In genomic region chr1:208159542-208160258, GRCh38 we compare ENCODE assay signal across 10 cellular contexts.
DNase-seq lines count a peak whose midpoint lies in the region; ATAC-seq, FAIRE-seq and TF ChIP-seq lines count a peak whose summit lies in the region.
"Had no signal": no experiment of that assay in that cellular context is flagged by ENCODE, and none has a peak within 500 bp of the region (broad histone marks: within the 10 kb centered on the region; RNA-seq: fewer than 3 reads in every experiment).

No MANE protein-coding gene starts in this region.

- ATAC-seq in GM21825 (IDR thresholded peaks at IDR 0.05; ENCODE audit: unreplicated experiment): no peak
- ATAC-seq in foreskin keratinocyte: no peak
- ATAC-seq in GM18858 (IDR thresholded peaks at IDR 0.05; ENCODE audit: unreplicated experiment): no peak
- no peak for ATAC-seq in HG03460 (IDR thresholded peaks at IDR 0.05; ENCODE audit: unreplicated experiment)

- no peaks in the 10 kb centered on the region for H4K20me1 ChIP-seq in endothelial cell of umbilical vein (replicated peaks; ENCODE audit: control insufficient read depth, extremely low read depth, insufficient read depth, low read length)
- no peaks in the 10 kb centered on the region for H4K20me1 ChIP-seq in neural progenitor cell (ENCODE audit: low read depth)

- H3K79me2 ChIP-seq in endothelial cell of umbilical vein (ENCODE audit: control insufficient read depth, insufficient read depth, low read length) (peaks cover 100% of the 10 kb centered on the region), neural progenitor cell (ENCODE audit: low read depth) (no peaks in the 10 kb centered on the region)

- no peak for TF ChIP-seq POLR2A in endothelial cell of umbilical vein (IDR thresholded peaks at IDR 0.05; ENCODE audit: low read depth, low read length)

- H3K4me2 ChIP-seq in endothelial cell of umbilical vein (ENCODE audit: insufficient read depth, low read length) (no peak overlapping the region), neural progenitor cell (peak overlapping the region; percentile 61)

- H3K27me3 ChIP-seq in endothelial cell of umbilical vein (ENCODE audit: control insufficient read depth in 2 of 2, insufficient read depth in 2 of 2, low read length in 2 of 2): no peaks in the 10 kb centered on the region
- no peaks in the 10 kb centered on the region for H3K27me3 ChIP-seq in neural progenitor cell
- H3K27me3 ChIP-seq in foreskin keratinocyte: no peaks in the 10 kb centered on the region

- dilution Hi-C loops in endothelial cell of umbilical vein (cut with MboI; ENCODE audit: extremely low pct_ligation_motif_present, low sequenced_read_pairs): no loop called here

- peaks cover 19% of the 10 kb centered on the region for H3K27me3 Mint-ChIP-seq in neural progenitor cell (ENCODE audit: insufficient read depth, low read depth)

- H3K9ac ChIP-seq in endothelial cell of umbilical vein (replicated peaks; ENCODE audit: extremely low read depth, insufficient read depth, low read length) (no peak overlapping the region), neural progenitor cell (no peak overlapping the region)

- BruUV-seq in endothelial cell of umbilical vein (replicated peaks; lab: Mats Ljungman, UMichigan): no TSS peak

- peak overlapping the region; percentile 27 for H3K27ac ChIP-seq in endothelial cell of umbilical vein (ENCODE audit: insufficient read depth, low read depth, low read length)
- H3K27ac ChIP-seq in neural progenitor cell: no peak overlapping the region
- no peak overlapping the region for H3K27ac ChIP-seq in foreskin keratinocyte

- peaks cover 54% of the 10 kb centered on the region for H3K4me1 ChIP-seq in endothelial cell of umbilical vein (ENCODE audit: control insufficient read depth, extremely low read depth, insufficient read depth, low read length)
- H3K4me1 ChIP-seq in neural progenitor cell: peaks cover 70% of the 10 kb centered on the region
- peaks cover 7% of the 10 kb centered on the region for H3K4me1 ChIP-seq in foreskin keratinocyte

- H3K4me3 ChIP-seq in AG09309 (ENCODE audit: control insufficient read depth, low read depth, low read length) (no peak overlapping the region), endothelial cell of umbilical vein (replicated peaks in 1 of 3; ENCODE audit: insufficient read depth in 1 of 3, low read depth in 1 of 3, low read length in 3 of 3) (no peak overlapping the region), neural progenitor cell (no peak overlapping the region)

- peak; percentile 52 for DNase-seq in AG09309 (ENCODE audit: low read depth)
- peak; percentile 89 for DNase-seq in NCI-H2171 treated with DMSO at 0.1 percent for 48 hours (lab: John Stamatoyannopoulos, UW)
- peak; percentile 41 for DNase-seq in endothelial cell of umbilical vein (ENCODE audit: low read depth, low spot score)
- DNase-seq in neural progenitor cell (ENCODE audit: low spot score): no peak
- no peak for DNase-seq in foreskin keratinocyte
- DNase-seq: CD4-positive, CD25-positive, alpha-beta regulatory T cell; stimulated activated CD4-positive, alpha-beta T cell treated with anti-CD3 and anti-CD28 coated beads, Interleukin-2, amount 100 ng/mL, for 48 hours had no signal

- no peaks in the 10 kb centered on the region for H3K9me1 ChIP-seq in endothelial cell of umbilical vein (replicated peaks; ENCODE audit: control insufficient read depth, extremely low read depth, insufficient read depth, low read length)

- TF ChIP-seq CTCF in AG09309 (IDR thresholded peaks at IDR 0.05; ENCODE audit: control insufficient read depth, insufficient read depth, low read depth, low read length, missing control alignments) (no peak), endothelial cell of umbilical vein (IDR thresholded peaks at IDR 0.05; ENCODE audit: extremely low read depth in 1 of 2, insufficient read depth in 1 of 2, low read depth in 1 of 2, low read length in 2 of 2) (no peak), neural progenitor cell (IDR thresholded peaks at IDR 0.05) (no peak), foreskin keratinocyte (conservative IDR thresholded peaks at IDR 0.05) (no peak)

- peaks cover 61% of the 10 kb centered on the region for H3F3A ChIP-seq in neural progenitor cell (ENCODE audit: low read depth)

- peak overlapping the region; percentile 87 for H3K27ac Mint-ChIP-seq in neural progenitor cell
- H3K27ac Mint-ChIP-seq: CD4-positive, CD25-positive, alpha-beta regulatory T cell had no signal

- H3K9me3 Mint-ChIP-seq in neural progenitor cell: no peaks in the 10 kb centered on the region
- H3K9me3 Mint-ChIP-seq: CD4-positive, CD25-positive, alpha-beta regulatory T cell had no signal

- peak; percentile 24 for FAIRE-seq in endothelial cell of umbilical vein (lab: Jason Lieb, UNC)

- CTCF ChIA-PET in endothelial cell of umbilical vein (lab: Charles Lee): interaction anchor here (1.1 to 6.6 kb wide), 6 partner anchors 10 to 85 kb away, joined by 3 to 52 read pairs (median 8); partner anchors contain the start of gene PLXNA2

- H2AFZ ChIP-seq in endothelial cell of umbilical vein (ENCODE audit: low read depth, low read length) (no peak overlapping the region), neural progenitor cell (replicated peaks) (no peak overlapping the region)

- intact Hi-C loops in endothelial cell of umbilical vein (cut with micrococcal nuclease): loop anchor here (2.0 kb wide), 3 partner anchors 15 to 79 kb away; no protein-coding TSS in a partner anchor

- peaks cover 84% of the 10 kb centered on the region for H3K4me1 Mint-ChIP-seq in neural progenitor cell
- H3K4me1 Mint-ChIP-seq: CD4-positive, CD25-positive, alpha-beta regulatory T cell had no signal

- peaks cover 4% of the 10 kb centered on the region for H3K36me3 Mint-ChIP-seq in neural progenitor cell
- H3K36me3 Mint-ChIP-seq: CD4-positive, CD25-positive, alpha-beta regulatory T cell had no signal

- H3K4me3 Mint-ChIP-seq in neural progenitor cell: peak overlapping the region; percentile 47
- H3K4me3 Mint-ChIP-seq: CD4-positive, CD25-positive, alpha-beta regulatory T cell had no signal

- POLR2A ChIA-PET in endothelial cell of umbilical vein (lab: Charles Lee): no interaction called here

- H3K9me3 ChIP-seq in endothelial cell of umbilical vein (replicated peaks; ENCODE audit: control insufficient read depth, insufficient read depth, low read length) (no peaks in the 10 kb centered on the region), neural progenitor cell (ENCODE audit: low read depth) (no peaks in the 10 kb centered on the region)

- H3K36me3 ChIP-seq in endothelial cell of umbilical vein (ENCODE audit: control insufficient read depth in 2 of 2, extremely low read depth in 1 of 2, insufficient read depth in 2 of 2, low read length in 2 of 2): peaks cover 2 to 11% of the 10 kb centered on the region in 2 experiments
- no peaks in the 10 kb centered on the region for H3K36me3 ChIP-seq in neural progenitor cell

TF ChIP-seq in endothelial cell of umbilical vein, 7 proteins besides CTCF, POLR2A, EP300 and RAD21:
- TF ChIP-seq JUN (IDR thresholded peaks at IDR 0.05; ENCODE audit: borderline replicate concordance, insufficient read depth, insufficient read length, low read depth): no peak
- TF ChIP-seq POLR2AphosphoS5 (IDR thresholded peaks at IDR 0.05; ENCODE audit: insufficient read depth, low read depth, low read length): peak; percentile 27
- no peak for TF ChIP-seq MAX (IDR thresholded peaks at IDR 0.05; ENCODE audit: insufficient read depth, insufficient read length)
- no peak for TF ChIP-seq EZH2 (IDR thresholded peaks at IDR 0.05; ENCODE audit: borderline replicate concordance, low read depth, low read length, severe bottlenecking)
- TF ChIP-seq MYC (IDR thresholded peaks at IDR 0.05; ENCODE audit: low read depth, low read length): no peak
TF ChIP-seq in endothelial cell of umbilical vein: peak in this region for 1.

Comparison
In these comparisons a context has a peak if more than half of its experiments do, and no peak if none do; other contexts are left out.
1. DNase-seq: peak in AG09309 (single experiment), NCI-H2171 treated with DMSO at 0.1 percent for 48 hours (single experiment) and endothelial cell of umbilical vein (single experiment); none in neural progenitor cell (single experiment) and foreskin keratinocyte (0 of 2).